Comparison of ENCODE assay signal across 1 cellular context in genomic region chr1:5983361-5984103, GRCh38.
TF ChIP-seq lines count a peak whose summit lies in the region.

No MANE protein-coding gene starts in this region.

TF ChIP-seq in K562, 482 proteins besides CTCF, POLR2A, EP300 and RAD21 (continued from another document):
- no peak for TF ChIP-seq PURB (CRISPR knock-in tag; IDR thresholded peaks at IDR 0.05; ENCODE audit: low read depth)
- no peak for TF ChIP-seq ZNF212 (CRISPR knock-in tag; IDR thresholded peaks at IDR 0.05)
- no peak for TF ChIP-seq ZNF24 (IDR thresholded peaks at IDR 0.05)
- no peak for TF ChIP-seq ZFP30 (CRISPR knock-in tag; IDR thresholded peaks at IDR 0.05; ENCODE audit: borderline replicate concordance)
- TF ChIP-seq ZNF707 (CRISPR knock-in tag; conservative IDR thresholded peaks at IDR 0.05): no peak
- peak; percentile 84 for TF ChIP-seq NFE2 (IDR thresholded peaks at IDR 0.05; ENCODE audit: low read depth)
- no peak for TF ChIP-seq SIRT6 (IDR thresholded peaks at IDR 0.05; ENCODE audit: low read depth, low read length)
- TF ChIP-seq CBFA2T2 (conservative IDR thresholded peaks at IDR 0.05): no peak
- no peak for TF ChIP-seq ZNF766 (CRISPR knock-in tag; conservative IDR thresholded peaks at IDR 0.05)
- no peak for TF ChIP-seq MCM3 (IDR thresholded peaks at IDR 0.05)
- TF ChIP-seq EP400 (IDR thresholded peaks at IDR 0.05): no peak
- TF ChIP-seq ZBTB7A (IDR thresholded peaks at IDR 0.05; ENCODE audit: borderline replicate concordance, control insufficient read depth, low read depth, low read length): peak; percentile 65; the same call in 1 of the 2 replicates
- TF ChIP-seq NR3C1 (CRISPR knock-in tag; IDR thresholded peaks at IDR 0.05): no peak
- TF ChIP-seq RERE (CRISPR knock-in tag; IDR thresholded peaks at IDR 0.05; ENCODE audit: borderline replicate concordance): no peak
- no peak for TF ChIP-seq ZNF740 (CRISPR knock-in tag; IDR thresholded peaks at IDR 0.05)
- no peak for TF ChIP-seq ZNF740 (tag; IDR thresholded peaks at IDR 0.05)
- no peak for TF ChIP-seq RCOR1 (IDR thresholded peaks at IDR 0.05; ENCODE audit: borderline replicate concordance in 1 of 2, low read depth in 2 of 2, low read length in 2 of 2)
- no peak for TF ChIP-seq ZNF197 (CRISPR knock-in tag; IDR thresholded peaks at IDR 0.05; ENCODE audit: low read depth)
- no peak for TF ChIP-seq TEAD1 (CRISPR knock-in tag; IDR thresholded peaks at IDR 0.05)
- TF ChIP-seq MAFK (IDR thresholded peaks at IDR 0.05; ENCODE audit: low read length): peak; percentile 53
- peak; percentile 86 for TF ChIP-seq MAFG (tag; conservative IDR thresholded peaks at IDR 0.05)
- TF ChIP-seq HDAC3 (IDR thresholded peaks at IDR 0.05; ENCODE audit: borderline replicate concordance, partially characterized antibody): no peak
- peak; percentile 62 for TF ChIP-seq ATF3 (IDR thresholded peaks at IDR 0.05)
- TF ChIP-seq ATF3 (CRISPR knock-in tag; conservative IDR thresholded peaks at IDR 0.05): no peak
- TF ChIP-seq E2F4 (CRISPR knock-in tag; IDR thresholded peaks at IDR 0.05; ENCODE audit: low read depth): no peak
- TF ChIP-seq CEBPG (CRISPR knock-in tag; IDR thresholded peaks at IDR 0.05): no peak
- TF ChIP-seq CEBPG (tag; conservative IDR thresholded peaks at IDR 0.05 in 1 of 2, IDR thresholded peaks at IDR 0.05 in 1 of 2): no peak
- TF ChIP-seq C11orf30 (IDR thresholded peaks at IDR 0.05; ENCODE audit: low read depth): peak; percentile 82
- TF ChIP-seq ZNF584 (CRISPR knock-in tag; IDR thresholded peaks at IDR 0.05; ENCODE audit: low read depth): no peak
- TF ChIP-seq RBFOX2 (IDR thresholded peaks at IDR 0.05; ENCODE audit: low read depth, low read length): no peak
- peak; percentile 44; the same call in 1 of the 2 replicates for TF ChIP-seq JUND (IDR thresholded peaks at IDR 0.05; ENCODE audit: borderline replicate concordance, low read depth, low read length)
- TF ChIP-seq JUND (tag; IDR thresholded peaks at IDR 0.05; ENCODE audit: borderline replicate concordance, low read depth, low read length): 0 out of 3 replicates have a peak, but pooled peaks have one; percentile 38
- TF ChIP-seq NFE2L1 (tag; IDR thresholded peaks at IDR 0.05; ENCODE audit: borderline replicate concordance, low read depth): peak; percentile 53
- TF ChIP-seq TCF7L2 (IDR thresholded peaks at IDR 0.05; ENCODE audit: low read depth, low read length): no peak
- TF ChIP-seq FOS (IDR thresholded peaks at IDR 0.05; ENCODE audit: extremely low read depth, insufficient read length): peak; percentile 10
- TF ChIP-seq FOSL1 (tag; conservative IDR thresholded peaks at IDR 0.05): peak; percentile 89
- no peak for TF ChIP-seq DLX4 (CRISPR knock-in tag; IDR thresholded peaks at IDR 0.05)
- 0 out of 2 replicates have a peak, but pooled peaks have one; percentile 6 for TF ChIP-seq ARID1B (IDR thresholded peaks at IDR 0.05)
- no peak for TF ChIP-seq SNAPC5 (CRISPR knock-in tag; IDR thresholded peaks at IDR 0.05)
- no peak for TF ChIP-seq LCOR (CRISPR knock-in tag; IDR thresholded peaks at IDR 0.05)
- TF ChIP-seq XRCC4 (IDR thresholded peaks at IDR 0.05; ENCODE audit: extremely low read depth, insufficient read depth, insufficient read length): no peak
- no peak for TF ChIP-seq KLF16 (IDR thresholded peaks at IDR 0.05)
- peak; percentile 71 for TF ChIP-seq DPF2 (IDR thresholded peaks at IDR 0.05)
- TF ChIP-seq RNF219 (CRISPR knock-in tag; IDR thresholded peaks at IDR 0.05): no peak
- TF ChIP-seq SFPQ (IDR thresholded peaks at IDR 0.05; ENCODE audit: low read depth, low read length): no peak
- no peak for TF ChIP-seq ZBTB43 (CRISPR knock-in tag; IDR thresholded peaks at IDR 0.05)
- TF ChIP-seq TFAP4 (CRISPR knock-in tag; IDR thresholded peaks at IDR 0.05; ENCODE audit: borderline replicate concordance): no peak
- TF ChIP-seq NR4A1 (CRISPR knock-in tag; IDR thresholded peaks at IDR 0.05): no peak
- TF ChIP-seq NR4A1 (tag; IDR thresholded peaks at IDR 0.05): no peak
- TF ChIP-seq MAFF (IDR thresholded peaks at IDR 0.05; ENCODE audit: low read length): peak; percentile 48; the same call in 1 of the 2 replicates
- no peak for TF ChIP-seq NCOA1 (IDR thresholded peaks at IDR 0.05; ENCODE audit: low read depth)
- no peak for TF ChIP-seq ZNF134 (CRISPR knock-in tag; conservative IDR thresholded peaks at IDR 0.05)
- no peak for TF ChIP-seq POLR2AphosphoS2 (IDR thresholded peaks at IDR 0.05; ENCODE audit: low read length)
- peak; percentile 88 for TF ChIP-seq ZNF316 (IDR thresholded peaks at IDR 0.05)
- TF ChIP-seq ZNF347 (CRISPR knock-in tag; IDR thresholded peaks at IDR 0.05; ENCODE audit: low read depth): no peak
- no peak for TF ChIP-seq POLR3A (IDR thresholded peaks at IDR 0.05; ENCODE audit: borderline replicate concordance, extremely low read depth, insufficient read depth, insufficient read length)
- TF ChIP-seq NFIC (IDR thresholded peaks at IDR 0.05): no peak
- TF ChIP-seq ETV5 (CRISPR knock-in tag; IDR thresholded peaks at IDR 0.05; ENCODE audit: low read depth): no peak
- TF ChIP-seq L3MBTL2 (IDR thresholded peaks at IDR 0.05): no peak
- peak; percentile 37; the same call in 1 of the 2 replicates for TF ChIP-seq SMARCA4 (IDR thresholded peaks at IDR 0.05)
- TF ChIP-seq BRCA1 (IDR thresholded peaks at IDR 0.05): no peak
- no peak for TF ChIP-seq BRCA1 (CRISPR knock-in tag; IDR thresholded peaks at IDR 0.05)
- peak; percentile 14 for TF ChIP-seq ZFP36 (IDR thresholded peaks at IDR 0.05; ENCODE audit: low read depth, low read length, partially characterized antibody)
TF ChIP-seq in K562: peak in this region for 17.
